11 cellular contexts compared by ENCODE assay signal in genomic region chr17:18981642-18982424, GRCh38. TPM values are rescaled to one million over a fixed set of nuclear protein-coding genes. Genes with fewer than 3 reads are reported as not detected.
DNase-seq lines count a peak whose midpoint lies in the region; ATAC-seq, FAIRE-seq and TF ChIP-seq lines count a peak whose summit lies in the region.
"Had no signal": no experiment of that assay in that cellular context is flagged by ENCODE, and none has a peak within 500 bp of the region (broad histone marks: within the 10 kb centered on the region; RNA-seq: fewer than 3 reads in every experiment).

No MANE protein-coding gene starts in this region.

- no peak for TF ChIP-seq CTCF in foreskin fibroblast (IDR thresholded peaks at IDR 0.05; ENCODE audit: low read depth, low read length)
- TF ChIP-seq CTCF in suprapubic skin (IDR thresholded peaks at IDR 0.05) = no peak
- no peak for TF ChIP-seq CTCF in spleen (IDR thresholded peaks at IDR 0.05 in 8 of 11, conservative IDR thresholded peaks at IDR 0.05 in 3 of 11)

- FAIRE-seq in RCC 7860 (lab: Jason Lieb, UNC) = no peak

- H3K4me3 ChIP-seq in foreskin fibroblast (ENCODE audit: low read depth in 1 of 2, low read length in 2 of 2) = no peak overlapping the region
- no peak overlapping the region for H3K4me3 ChIP-seq in suprapubic skin
- no peak overlapping the region for H3K4me3 ChIP-seq in spleen
- H3K4me3 ChIP-seq: right atrium auricular region had no signal

- peaks cover 0 to 5% of the 10 kb centered on the region in 2 donors for H3K36me3 Mint-ChIP-seq in activated T-cell treated with anti-CD3 and anti-CD28 coated beads, Interleukin-2, amount 50 U/mL, for 72 hours (ENCODE audit: insufficient read depth in 2 of 2)
- H3K36me3 Mint-ChIP-seq in activated T-cell treated with anti-CD3 and anti-CD28 coated beads, Interleukin-2, amount 50 U/mL, for 24 hours (ENCODE audit: low read depth) = peaks cover 76% of the 10 kb centered on the region

- no peaks in the 10 kb centered on the region for H3K9me3 Mint-ChIP-seq in activated T-cell treated with anti-CD3 and anti-CD28 coated beads, Interleukin-2, amount 50 U/mL, for 72 hours
- no peaks in the 10 kb centered on the region for H3K9me3 Mint-ChIP-seq in activated T-cell treated with anti-CD3 and anti-CD28 coated beads, Interleukin-2, amount 50 U/mL, for 24 hours
- H3K9me3 Mint-ChIP-seq: effector memory CD8-positive, alpha-beta T cell had no signal

- H3K4me1 ChIP-seq in suprapubic skin (peaks cover 36% of the 10 kb centered on the region), spleen (no peaks in the 10 kb centered on the region)

- H3K27ac Mint-ChIP-seq in activated T-cell treated with anti-CD3 and anti-CD28 coated beads, Interleukin-2, amount 50 U/mL, for 72 hours = no peak overlapping the region
- H3K27ac Mint-ChIP-seq in activated T-cell treated with anti-CD3 and anti-CD28 coated beads, Interleukin-2, amount 50 U/mL, for 24 hours = no peak overlapping the region
- H3K27ac Mint-ChIP-seq: effector memory CD8-positive, alpha-beta T cell had no signal

- no peak overlapping the region for H3K4me3 Mint-ChIP-seq in activated T-cell treated with anti-CD3 and anti-CD28 coated beads, Interleukin-2, amount 50 U/mL, for 72 hours
- H3K4me3 Mint-ChIP-seq in activated T-cell treated with anti-CD3 and anti-CD28 coated beads, Interleukin-2, amount 50 U/mL, for 24 hours = no peak overlapping the region
- H3K4me3 Mint-ChIP-seq: effector memory CD8-positive, alpha-beta T cell had no signal

- H3K9me3 ChIP-seq in suprapubic skin (no peaks in the 10 kb centered on the region), spleen (no peaks in the 10 kb centered on the region)
- H3K9me3 ChIP-seq: right atrium auricular region had no signal

- peaks cover 6% of the 10 kb centered on the region for H3K4me1 Mint-ChIP-seq in activated T-cell treated with anti-CD3 and anti-CD28 coated beads, Interleukin-2, amount 50 U/mL, for 72 hours (ENCODE audit: low read depth)
- peaks cover 7% of the 10 kb centered on the region for H3K4me1 Mint-ChIP-seq in activated T-cell treated with anti-CD3 and anti-CD28 coated beads, Interleukin-2, amount 50 U/mL, for 24 hours (ENCODE audit: low read depth)

- H3K27ac ChIP-seq in suprapubic skin = peak overlapping the region; percentile 73
- no peak overlapping the region for H3K27ac ChIP-seq in spleen

- H3K36me3 ChIP-seq in suprapubic skin = peaks cover 20% of the 10 kb centered on the region
- peaks cover 0 to 55% (median 12%) of the 10 kb centered on the region in 6 donors for H3K36me3 ChIP-seq in spleen

- intact Hi-C loops in spleen (cut with DNase I; ENCODE audit: low total_unique reads) = no loop called here

- 32% methylated on average over 9 of the region's 30 CpGs for WGBS in suprapubic skin
- WGBS in spleen, 5 donors = 81 to 88% (median 85%) methylated on average over 20 to 30 of the region's 30 CpGs

- no peak for DNase-seq in activated T-cell treated with anti-CD3 and anti-CD28 coated beads, Interleukin-2, amount 50 U/mL, for 72 hours
- no peak for DNase-seq in activated T-cell treated with anti-CD3 and anti-CD28 coated beads, Interleukin-2, amount 50 U/mL, for 24 hours
- DNase-seq in RCC 7860 (ENCODE audit: low spot score) (peak; percentile 47), foreskin fibroblast (peak; percentile 75 to 93), suprapubic skin (ENCODE audit: low spot score in 2 of 2) (no peak), spleen (no peak)
- DNase-seq: DND-41; effector memory CD8-positive, alpha-beta T cell had no signal

- no peaks in the 10 kb centered on the region for H3K27me3 ChIP-seq in suprapubic skin
- no peaks in the 10 kb centered on the region for H3K27me3 ChIP-seq in spleen (replicated peaks in 1 of 7)
- H3K27me3 ChIP-seq: right atrium auricular region had no signal

- no peaks in the 10 kb centered on the region for H3K27me3 Mint-ChIP-seq in activated T-cell treated with anti-CD3 and anti-CD28 coated beads, Interleukin-2, amount 50 U/mL, for 72 hours (ENCODE audit: low read depth)
- H3K27me3 Mint-ChIP-seq in activated T-cell treated with anti-CD3 and anti-CD28 coated beads, Interleukin-2, amount 50 U/mL, for 24 hours = no peaks in the 10 kb centered on the region
- H3K27me3 Mint-ChIP-seq: effector memory CD8-positive, alpha-beta T cell had no signal

- ATAC-seq in activated T-cell treated with anti-CD3 and anti-CD28 coated beads, Interleukin-2, amount 50 U/mL, for 72 hours (replicated peaks in 1 of 2) = peak; percentile 49 to 50
- no peak for ATAC-seq in GM18517 (IDR thresholded peaks at IDR 0.05; ENCODE audit: unreplicated experiment)
- no peak for ATAC-seq in GM18907 (IDR thresholded peaks at IDR 0.05; ENCODE audit: unreplicated experiment)
- ATAC-seq: effector memory CD8-positive, alpha-beta T cell had no signal

- TF ChIP-seq POLR2A in suprapubic skin (IDR thresholded peaks at IDR 0.05) (no peak), spleen (IDR thresholded peaks at IDR 0.05) (no peak)

- no peak for TF ChIP-seq EP300 in suprapubic skin (IDR thresholded peaks at IDR 0.05)

RNA-seq across cellular contexts. Expression of gene FAM83G, which starts 22.7 kb away (rescaled TPM):
- total RNA-seq in activated T-cell treated with anti-CD3 and anti-CD28 coated beads, Interleukin-2, amount 50 U/mL, for 72 hours = 10 to 100 TPM; 10.9 to 11.3 TPM
- 100 to 1,000 TPM; 205 to 261 (median 210) TPM for total RNA-seq in suprapubic skin
- 1 to 10 TPM; 2.6 to 5.4 (median 4.8) TPM for total RNA-seq in spleen
- 1 to 10 TPM; 1.3 to 3.9 (median 1.9) TPM for polyA plus RNA-seq in spleen

RNA-seq across cellular contexts. Expression of gene SLC5A10, which starts 29.9 kb away (rescaled TPM):
- not detected for total RNA-seq in activated T-cell treated with anti-CD3 and anti-CD28 coated beads, Interleukin-2, amount 50 U/mL, for 72 hours
- 1 to 10 TPM in 2 of 4 donors, under 1 TPM in 2; 0.31 to 1.5 (median 0.94) TPM for total RNA-seq in suprapubic skin
- under 1 TPM in 2 of 7 donors, not detected in 5; 0.17 to 0.28 TPM for total RNA-seq in spleen
- 1 to 10 TPM; 1.5 to 2.1 (median 1.9) TPM for polyA plus RNA-seq in spleen

Comparison
In these comparisons a context has a peak if more than half of its experiments do, and no peak if none do; other contexts are left out.
1. ATAC-seq: peak in activated T-cell treated with anti-CD3 and anti-CD28 coated beads, Interleukin-2, amount 50 U/mL, for 72 hours (2 of 2); none in GM18517 (single experiment) and GM18907 (single experiment).
2. DNase-seq: peak in RCC 7860 (single experiment) and foreskin fibroblast (2 of 2); none in activated T-cell treated with anti-CD3 and anti-CD28 coated beads, Interleukin-2, amount 50 U/mL, for 72 hours (0 of 2), activated T-cell treated with anti-CD3 and anti-CD28 coated beads, Interleukin-2, amount 50 U/mL, for 24 hours (single experiment), suprapubic skin (0 of 2) and spleen (single experiment).
3. RNA of gene FAM83G, which starts 22.7 kb away (total RNA-seq): 205 to 261 TPM in suprapubic skin; 10.9 to 11.3 TPM in activated T-cell treated with anti-CD3 and anti-CD28 coated beads, Interleukin-2, amount 50 U/mL, for 72 hours and 2.6 to 5.4 TPM in spleen; every median in the first group is over 10 times any median in the second.